Comparison of ENCODE assay signal across 9 cellular contexts in genomic region chr17:50274142-50274944, GRCh38. TPM values are rescaled to one million over a fixed set of nuclear protein-coding genes. Genes with fewer than 3 reads are reported as not detected.
DNase-seq lines count a peak whose midpoint lies in the region; TF ChIP-seq lines count a peak whose summit lies in the region.
"Had no signal": no experiment of that assay in that cellular context is flagged by ENCODE, and none has a peak within 500 bp of the region (broad histone marks: within the 10 kb centered on the region; RNA-seq: fewer than 3 reads in every experiment).

Gene TMEM92, plus strand, starts transcription at chr17:50274466. Its CDS starts 36 bp downstream, at chr17:50274502.

- no peaks in the 10 kb centered on the region for H3K9me3 ChIP-seq in colonic mucosa
- no peaks in the 10 kb centered on the region for H3K9me3 ChIP-seq in muscle layer of colon (ENCODE audit: low read length)

- no peak for TF ChIP-seq CTCF in colonic mucosa (IDR thresholded peaks at IDR 0.05)

- H3K27ac ChIP-seq in colonic mucosa, result peak within 1 kb of the TSS; percentile 47
- H3K27ac ChIP-seq in muscle layer of colon (ENCODE audit: low read depth, low read length), result peak within 1 kb of the TSS; percentile 91

- H3K27me3 ChIP-seq in colonic mucosa, result no peaks in the 10 kb centered on the region
- H3K27me3 ChIP-seq in muscle layer of colon (ENCODE audit: control insufficient read depth in 1 of 2, insufficient read depth in 2 of 2, low read length in 2 of 2), result peaks cover 0 to 12% of the 10 kb centered on the region in 2 donors

- H3K9ac ChIP-seq in colonic mucosa (ENCODE audit: low read depth in 2 of 2, low read length in 2 of 2) (peak within 1 kb of the TSS; percentile 17 to 32), muscle layer of colon (ENCODE audit: low read length) (peak within 1 kb of the TSS; percentile 33)

- intact Hi-C loops in colonic mucosa (cut with DNase I), result no loop called here

- H3K4me3 ChIP-seq in colonic mucosa (peak within 1 kb of the TSS; percentile 54), muscle layer of colon (ENCODE audit: low read depth in 1 of 2, low read length in 2 of 2) (peak within 1 kb of the TSS; percentile 79 to 88)

- H3K4me1 ChIP-seq in colonic mucosa, result peaks cover 4% of the 10 kb centered on the region
- peaks cover 32% of the 10 kb centered on the region for H3K4me1 ChIP-seq in muscle layer of colon (ENCODE audit: insufficient read depth, low read length)

- DNase-seq in CD1c-positive myeloid dendritic cell (ENCODE audit: extremely low spot score) (peak; percentile 9), HuH-7 (ENCODE audit: low spot score) (peak; percentile 73), colonic mucosa (peak; percentile 91), germinal center (ENCODE audit: low spot score) (no peak), OCI-M1 (lab: John Stamatoyannopoulos, UW) (no peak), C1 segment of cervical spinal cord (lab: John Stamatoyannopoulos, UW) (no peak)
- no peak for DNase-seq in stimulated activated naive CD4-positive, alpha-beta T cell treated with Interleukin-2 at 50 U/mL for 16 hours (lab: John Stamatoyannopoulos, UW)

- H3K36me3 ChIP-seq in colonic mucosa, result no peaks in the 10 kb centered on the region
- no peaks in the 10 kb centered on the region for H3K36me3 ChIP-seq in muscle layer of colon (ENCODE audit: insufficient read depth, low read length)

RNA-seq across cellular contexts. Expression of gene TMEM92, which starts in this region (rescaled TPM):
- total RNA-seq in colonic mucosa, result 10 to 100 TPM; 11.1 to 18.5 TPM
- total RNA-seq: lung microvascular endothelial cell had no signal

Comparison
In these comparisons a context has a peak if more than half of its experiments do, and no peak if none do; other contexts are left out.
1. DNase-seq: peak in CD1c-positive myeloid dendritic cell (single experiment), HuH-7 (single experiment) and colonic mucosa (single experiment); none in germinal center (single experiment), OCI-M1 (single experiment), C1 segment of cervical spinal cord (0 of 14) and stimulated activated naive CD4-positive, alpha-beta T cell treated with Interleukin-2 at 50 U/mL for 16 hours (single experiment).